ENCODE assay signal across 26 cellular contexts in the genomic region with DNA sequence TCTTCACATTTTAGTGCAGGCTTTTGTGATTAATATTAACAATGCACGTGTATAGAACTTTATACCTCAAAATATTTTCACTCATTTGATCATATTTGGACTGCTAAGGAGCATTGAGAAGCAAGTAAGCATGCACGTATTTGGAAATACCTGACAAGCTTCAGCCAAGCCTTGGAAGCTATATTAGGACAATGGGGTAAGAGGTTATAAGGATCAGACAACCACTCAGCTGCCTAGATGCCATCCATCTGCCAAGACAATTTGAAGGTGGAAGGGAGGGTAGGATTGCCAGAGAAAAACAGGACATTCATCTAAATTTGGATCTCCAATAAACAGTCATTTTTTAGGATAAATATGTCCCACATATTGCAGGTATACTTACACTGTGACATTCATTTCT.
DNase-seq lines count a peak whose midpoint lies in the region; ATAC-seq and TF ChIP-seq lines count a peak whose summit lies in the region.
"Had no signal": no experiment of that assay in that cellular context is flagged by ENCODE, and none has a peak within 500 bp of the region (broad histone marks: within the 10 kb centered on the region; RNA-seq: fewer than 3 reads in every experiment).

No MANE protein-coding gene starts in this region.

- peak overlapping the region; percentile 88 for H3K27ac Mint-ChIP-seq in activated CD8-positive, alpha-beta memory T cell treated with anti-CD3 and anti-CD28 coated beads, Interleukin-2, amount 10 ng/mL, durations not matched to agents 7 days and 5 days
- peak overlapping the region; percentile 97 for H3K27ac Mint-ChIP-seq in T-helper 17 cell
- H3K27ac Mint-ChIP-seq in naive thymus-derived CD4-positive, alpha-beta T cell, result peak overlapping the region; percentile 88 to 98 (median 95)
- H3K27ac Mint-ChIP-seq: endodermal cell, GM23338, HFFc6, neural progenitor cell had no signal

- no peak overlapping the region for H3K4me3 ChIP-seq in DND-41 (ENCODE audit: low read depth in 1 of 2, low read length in 2 of 2)
- H3K4me3 ChIP-seq in naive thymus-derived CD4-positive, alpha-beta T cell (ENCODE audit: low read length), result no peak overlapping the region
- H3K4me3 ChIP-seq: BLaER1 treated with 17β-estradiol and CSF1 and Interleukin-3, amounts not matched to agents 10 nM and 100 nM; coronary artery; GM23338; mucosa of descending colon; neural progenitor cell; SJCRH30; transverse colon had no signal

- H3K36me3 ChIP-seq in DND-41 (ENCODE audit: insufficient read depth, low read length), result no peaks in the 10 kb centered on the region
- H3K36me3 ChIP-seq in naive thymus-derived CD4-positive, alpha-beta T cell (ENCODE audit: control insufficient read depth in 2 of 3, insufficient read depth in 3 of 3, low read length in 3 of 3), result no peaks in the 10 kb centered on the region
- H3K36me3 ChIP-seq: BLaER1 treated with 17β-estradiol and CSF1 and Interleukin-3, amounts not matched to agents 10 nM and 100 nM; neural progenitor cell; SJCRH30; transverse colon had no signal

- ATAC-seq in activated CD8-positive, alpha-beta memory T cell treated with anti-CD3 and anti-CD28 coated beads, Interleukin-2, amount 10 ng/mL, durations not matched to agents 7 days and 5 days, result no peak
- ATAC-seq in DND-41 (ENCODE audit: insufficient read depth, low read depth) (no peak), T-helper 17 cell (no peak), GM19397 (IDR thresholded peaks at IDR 0.05; ENCODE audit: unreplicated experiment) (no peak), GM19324 (IDR thresholded peaks at IDR 0.05; ENCODE audit: low FRiP score, unreplicated experiment) (no peak)
- ATAC-seq in naive thymus-derived CD4-positive, alpha-beta T cell, result no peak
- ATAC-seq: GM23338, right cardiac atrium had no signal

- peaks cover 4% of the 10 kb centered on the region for H3K27me3 Mint-ChIP-seq in activated CD8-positive, alpha-beta memory T cell treated with anti-CD3 and anti-CD28 coated beads, Interleukin-2, amount 10 ng/mL, durations not matched to agents 7 days and 5 days
- H3K27me3 Mint-ChIP-seq in T-helper 17 cell, result no peaks in the 10 kb centered on the region
- no peaks in the 10 kb centered on the region for H3K27me3 Mint-ChIP-seq in naive thymus-derived CD4-positive, alpha-beta T cell

- H3K9ac ChIP-seq in DND-41 (ENCODE audit: low read depth, low read length), result peak overlapping the region; percentile 14; the same call in 1 of the 2 replicates
- H3K9ac ChIP-seq: BLaER1 treated with 17β-estradiol and CSF1 and Interleukin-3, amounts not matched to agents 10 nM and 100 nM; neural progenitor cell had no signal

- CTCF ChIA-PET in activated CD8-positive, alpha-beta memory T cell treated with anti-CD3 and anti-CD28 coated beads, Interleukin-2, amount 10 ng/mL, durations not matched to agents 7 days and 5 days (lab: Charles Lee), result interaction anchor here (0.8 to 1.5 kb wide), 3 partner anchors 19 to 59 kb away, joined by 3 to 5 read pairs (median 3); no protein-coding TSS in a partner anchor
- CTCF ChIA-PET in naive thymus-derived CD4-positive, alpha-beta T cell (lab: Charles Lee), result interaction anchor here (1.0 to 2.8 kb wide), 3 partner anchors 9 to 58 kb away, joined by 3 to 11 read pairs (median 10); no protein-coding TSS in a partner anchor

- H3K27ac ChIP-seq in DND-41 (ENCODE audit: low read length), result peak overlapping the region; percentile 60
- peak overlapping the region; percentile 28 for H3K27ac ChIP-seq in naive thymus-derived CD4-positive, alpha-beta T cell (ENCODE audit: low read depth, low read length)
- H3K27ac ChIP-seq: BLaER1 treated with 17β-estradiol and CSF1 and Interleukin-3, amounts not matched to agents 10 nM and 100 nM; coronary artery; neural progenitor cell; SJCRH30; transverse colon had no signal

- DNase-seq in activated CD8-positive, alpha-beta memory T cell treated with anti-CD3 and anti-CD28 coated beads, Interleukin-2, amount 10 ng/mL, durations not matched to agents 7 days and 5 days, result no peak
- no peak for DNase-seq in activated CD8-positive, alpha-beta memory T cell treated with anti-CD3 and anti-CD28 coated beads, Interleukin-2, amount 50 U/mL, for 48 hours
- DNase-seq in DND-41 (no peak), T-helper 17 cell (no peak)
- DNase-seq in naive thymus-derived CD4-positive, alpha-beta T cell, result no peak
- DNase-seq: activated gamma-delta T cell, anterior cingulate cortex, endodermal cell, foreskin fibroblast, head of caudate nucleus, HFFc6, Karpas-422, kidney glomerular epithelial cell, mucosa of descending colon, MV-4-11, NCI-H1436 treated with DMSO at 0.1 percent for 48 hours, NCI-H774, right cardiac atrium, SJCRH30, transverse colon had no signal

- H3K9me3 ChIP-seq in DND-41 (ENCODE audit: insufficient read depth, low read length, severe bottlenecking) (no peaks in the 10 kb centered on the region), T-helper 17 cell (ENCODE audit: control insufficient read depth, low read length, poor library complexity, severe bottlenecking) (no peaks in the 10 kb centered on the region)
- H3K9me3 ChIP-seq in naive thymus-derived CD4-positive, alpha-beta T cell (ENCODE audit: control insufficient read depth in 2 of 3, low read length in 3 of 3), result peaks cover 0 to 3% (median 0%) of the 10 kb centered on the region in 3 experiments
- H3K9me3 ChIP-seq: mucosa of descending colon, SJCRH30, transverse colon had no signal

- H2AFZ ChIP-seq in DND-41 (ENCODE audit: low read depth, low read length), result 0 out of 2 replicates have a peak overlapping the region, but pooled peaks have one; percentile 48
- H2AFZ ChIP-seq: GM23338, neural progenitor cell had no signal

- no peak overlapping the region for H3K4me3 Mint-ChIP-seq in activated CD8-positive, alpha-beta memory T cell treated with anti-CD3 and anti-CD28 coated beads, Interleukin-2, amount 10 ng/mL, durations not matched to agents 7 days and 5 days
- no peak overlapping the region for H3K4me3 Mint-ChIP-seq in T-helper 17 cell
- peak overlapping the region in 8 of 10 donors; percentile 9 to 85 (median 81) for H3K4me3 Mint-ChIP-seq in naive thymus-derived CD4-positive, alpha-beta T cell
- H3K4me3 Mint-ChIP-seq: endodermal cell, GM23338, HFFc6, neural progenitor cell had no signal

- H3K79me2 ChIP-seq in DND-41 (ENCODE audit: insufficient read depth, low read length), result no peaks in the 10 kb centered on the region

- peaks cover 42% of the 10 kb centered on the region for H3K4me1 Mint-ChIP-seq in activated CD8-positive, alpha-beta memory T cell treated with anti-CD3 and anti-CD28 coated beads, Interleukin-2, amount 10 ng/mL, durations not matched to agents 7 days and 5 days
- H3K4me1 Mint-ChIP-seq in T-helper 17 cell, result peaks cover 29% of the 10 kb centered on the region
- peaks cover 35 to 97% (median 71%) of the 10 kb centered on the region in 7 donors for H3K4me1 Mint-ChIP-seq in naive thymus-derived CD4-positive, alpha-beta T cell

- H3K27me3 ChIP-seq in DND-41 (ENCODE audit: insufficient read depth, low read length, poor library complexity), result no peaks in the 10 kb centered on the region
- H3K27me3 ChIP-seq in naive thymus-derived CD4-positive, alpha-beta T cell (ENCODE audit: control insufficient read depth in 2 of 2, insufficient read depth in 2 of 2, low read length in 2 of 2), result no peaks in the 10 kb centered on the region
- H3K27me3 ChIP-seq: BLaER1 treated with 17β-estradiol and CSF1 and Interleukin-3, amounts not matched to agents 10 nM and 100 nM; SJCRH30; transverse colon had no signal

- H3K36me3 Mint-ChIP-seq in activated CD8-positive, alpha-beta memory T cell treated with anti-CD3 and anti-CD28 coated beads, Interleukin-2, amount 10 ng/mL, durations not matched to agents 7 days and 5 days, result peaks cover 10% of the 10 kb centered on the region
- no peaks in the 10 kb centered on the region for H3K36me3 Mint-ChIP-seq in T-helper 17 cell (ENCODE audit: low read depth)
- peaks cover 0 to 13% (median 5%) of the 10 kb centered on the region in 5 donors for H3K36me3 Mint-ChIP-seq in naive thymus-derived CD4-positive, alpha-beta T cell
- H3K36me3 Mint-ChIP-seq: neural progenitor cell had no signal

- intact Hi-C loops in naive thymus-derived CD4-positive, alpha-beta T cell (cut with micrococcal nuclease), result loop anchor here in 1 of 2 donors (10.0 kb wide), 1 partner anchor 300 kb away; no protein-coding TSS in a partner anchor

- no peak for TF ChIP-seq CTCF in DND-41 (IDR thresholded peaks at IDR 0.05; ENCODE audit: borderline replicate concordance, extremely low read depth, low read length, poor library complexity, severe bottlenecking)

- H3K9me3 Mint-ChIP-seq in activated CD8-positive, alpha-beta memory T cell treated with anti-CD3 and anti-CD28 coated beads, Interleukin-2, amount 10 ng/mL, durations not matched to agents 7 days and 5 days (ENCODE audit: low read depth), result peaks cover 4% of the 10 kb centered on the region
- H3K9me3 Mint-ChIP-seq in naive thymus-derived CD4-positive, alpha-beta T cell, result peaks cover 0 to 6% (median 2%) of the 10 kb centered on the region in 11 donors
- H3K9me3 Mint-ChIP-seq: endodermal cell, GM23338, neural progenitor cell had no signal

- no peak overlapping the region for H3K4me2 ChIP-seq in DND-41 (ENCODE audit: insufficient read depth, low read length)
- H3K4me2 ChIP-seq: BLaER1 treated with 17β-estradiol and CSF1 and Interleukin-3, amounts not matched to agents 10 nM and 100 nM; GM23338; neural progenitor cell had no signal

- peaks cover 18% of the 10 kb centered on the region for H3K4me1 ChIP-seq in DND-41 (ENCODE audit: insufficient read depth, low read length)
- peaks cover 19 to 57% of the 10 kb centered on the region in 2 donors for H3K4me1 ChIP-seq in naive thymus-derived CD4-positive, alpha-beta T cell (ENCODE audit: control insufficient read depth in 2 of 2, insufficient read depth in 2 of 2, low read length in 2 of 2)
- H3K4me1 ChIP-seq: SJCRH30, transverse colon had no signal

- POLR2A ChIA-PET in naive thymus-derived CD4-positive, alpha-beta T cell (lab: Charles Lee), result interaction anchor here (1.3 kb wide), 2 partner anchors 9 to 21 kb away, joined by 4 to 7 read pairs; no protein-coding TSS in a partner anchor

- no peaks in the 10 kb centered on the region for H4K20me1 ChIP-seq in DND-41 (ENCODE audit: insufficient read depth, low read length)
- H4K20me1 ChIP-seq: BLaER1 treated with 17β-estradiol and CSF1 and Interleukin-3, amounts not matched to agents 10 nM and 100 nM had no signal

Comparison
In these comparisons a context has a peak if more than half of its experiments do, and no peak if none do; other contexts are left out.
1. H3K4me3 Mint-ChIP-seq: peak in naive thymus-derived CD4-positive, alpha-beta T cell (8 of 10); none in activated CD8-positive, alpha-beta memory T cell treated with anti-CD3 and anti-CD28 coated beads, Interleukin-2, amount 10 ng/mL, durations not matched to agents 7 days and 5 days (single experiment) and T-helper 17 cell (single experiment).
2. Peak in every context shown above with its lines, with median percentiles within 50 percentile points of each other: H3K27ac Mint-ChIP-seq.